18 cellular contexts compared by ENCODE assay signal in genomic region chr1:192529031-192529755, GRCh38. TPM values are rescaled to one million over a fixed set of nuclear protein-coding genes. Genes with fewer than 3 reads are reported as not detected.
DNase-seq lines count a peak whose midpoint lies in the region; ATAC-seq, FAIRE-seq and TF ChIP-seq lines count a peak whose summit lies in the region.
"Had no signal": no experiment of that assay in that cellular context is flagged by ENCODE, and none has a peak within 500 bp of the region (broad histone marks: within the 10 kb centered on the region; RNA-seq: fewer than 3 reads in every experiment).

No MANE protein-coding gene starts in this region.

- 35% methylated on average over 3 of the region's 3 CpGs for WGBS in SK-N-SH (ENCODE audit: low lambda C conversion rate)

- H3K4me1 ChIP-seq in SK-N-SH (ENCODE audit: control insufficient read depth in 1 of 2, insufficient read depth in 2 of 2, low read depth in 1 of 2, low read length in 1 of 2) (peaks cover 0 to 20% of the 10 kb centered on the region in 2 experiments; a peak in 3 of 4 replicates), keratinocyte (ENCODE audit: control insufficient read depth, extremely low read depth, insufficient read depth, low read length) (peaks cover 9% of the 10 kb centered on the region), uterus (no peaks in the 10 kb centered on the region)
- H3K4me1 ChIP-seq: parathyroid adenoma had no signal

- H3K79me2 ChIP-seq in SK-N-SH (ENCODE audit: insufficient read depth): peaks cover 45% of the 10 kb centered on the region
- no peaks in the 10 kb centered on the region for H3K79me2 ChIP-seq in keratinocyte (ENCODE audit: control insufficient read depth, insufficient read depth, low read length)
- H3K79me2 ChIP-seq: parathyroid adenoma had no signal

- no peaks in the 10 kb centered on the region for H3K27me3 ChIP-seq in SK-N-SH (ENCODE audit: insufficient read depth)
- no peaks in the 10 kb centered on the region for H3K27me3 ChIP-seq in keratinocyte (ENCODE audit: control insufficient read depth, extremely low read depth, insufficient read depth, low read length)
- H3K27me3 ChIP-seq in uterus: no peaks in the 10 kb centered on the region

- TF ChIP-seq RAD21 in SK-N-SH (IDR thresholded peaks at IDR 0.05; ENCODE audit: low read length): no peak

- TF ChIP-seq EP300 in SK-N-SH (IDR thresholded peaks at IDR 0.05; ENCODE audit: borderline replicate concordance in 1 of 2, low read depth in 1 of 2, low read length in 1 of 2): peak in 1 of 2 experiments; percentile 61; a peak in 1 of 4 replicates

- dilution Hi-C loops in keratinocyte (cut with MboI; ENCODE audit: extremely low pct_ligation_motif_present, low sequenced_read_pairs): no loop called here

- H4K20me1 ChIP-seq in SK-N-SH (ENCODE audit: insufficient read depth) (no peaks in the 10 kb centered on the region), keratinocyte (ENCODE audit: control insufficient read depth, extremely low read depth, insufficient read depth, low read length) (no peaks in the 10 kb centered on the region)

- peak overlapping the region in 1 of 2 donors; percentile 41 for H3K4me3 Mint-ChIP-seq in activated T-cell treated with anti-CD3 and anti-CD28 coated beads, Interleukin-2, amount 50 U/mL, for 72 hours
- H3K4me3 Mint-ChIP-seq: activated T-cell treated with anti-CD3 and anti-CD28 coated beads, Interleukin-2, amount 50 U/mL, for 24 hours had no signal

- H3K4me3 ChIP-seq in SK-N-SH (ENCODE audit: low read depth in 2 of 2, low read length in 1 of 2): peak overlapping the region; percentile 19 to 56; a peak in 3 of 4 replicates
- H3K4me3 ChIP-seq in keratinocyte (ENCODE audit: control insufficient read depth in 2 of 3, extremely low read depth in 1 of 3, insufficient read depth in 2 of 3, low read depth in 1 of 3, low read length in 3 of 3): no peak overlapping the region
- H3K4me3 ChIP-seq in uterus: no peak overlapping the region
- H3K4me3 ChIP-seq: coronary artery had no signal

- no peak for TF ChIP-seq POLR2A in uterus (IDR thresholded peaks at IDR 0.05)

- H2AFZ ChIP-seq in SK-N-SH (ENCODE audit: low read depth) (peak overlapping the region; percentile 66), keratinocyte (ENCODE audit: control insufficient read depth, low read length) (peak overlapping the region; percentile 15)
- H2AFZ ChIP-seq: parathyroid adenoma had no signal

- H3K27ac ChIP-seq in SK-N-SH (ENCODE audit: low read depth in 2 of 2, low read length in 1 of 2) (peak overlapping the region; percentile 96 to 99), keratinocyte (ENCODE audit: control insufficient read depth, insufficient read depth, low read length) (no peak overlapping the region), uterus (peak overlapping the region; percentile 66 to 70)
- H3K27ac ChIP-seq: parathyroid adenoma, RWPE1 had no signal

- no peak for TF ChIP-seq CTCF in SK-N-SH (IDR thresholded peaks at IDR 0.05)
- no peak for TF ChIP-seq CTCF in keratinocyte (optimal IDR thresholded peaks at IDR 0.05 in 1 of 3, IDR thresholded peaks at IDR 0.05 in 1 of 3, conservative IDR thresholded peaks at IDR 0.05 in 1 of 3; ENCODE audit: extremely low read depth in 1 of 3, insufficient read depth in 2 of 3, low read length in 3 of 3)
- no peak for TF ChIP-seq CTCF in uterus (IDR thresholded peaks at IDR 0.05)

- H3K9me3 ChIP-seq in SK-N-SH: no peaks in the 10 kb centered on the region
- no peaks in the 10 kb centered on the region for H3K9me3 ChIP-seq in keratinocyte (ENCODE audit: control insufficient read depth, low read depth, low read length)
- no peaks in the 10 kb centered on the region for H3K9me3 ChIP-seq in uterus

- POLR2A ChIA-PET in SK-N-SH (lab: Yijun Ruan, JAX): no interaction called here

- peaks cover 0 to 5% of the 10 kb centered on the region in 2 experiments for H3K36me3 ChIP-seq in SK-N-SH (replicated peaks in 1 of 2; ENCODE audit: control insufficient read depth in 1 of 2, insufficient read depth in 2 of 2, low read length in 1 of 2)
- H3K36me3 ChIP-seq in keratinocyte (ENCODE audit: control insufficient read depth in 2 of 2, extremely low read depth in 1 of 2, insufficient read depth in 2 of 2, low read length in 2 of 2): no peaks in the 10 kb centered on the region
- no peaks in the 10 kb centered on the region for H3K36me3 ChIP-seq in uterus

- H3K9me2 ChIP-seq in SK-N-SH: no peaks in the 10 kb centered on the region

- H3K36me3 Mint-ChIP-seq in activated T-cell treated with anti-CD3 and anti-CD28 coated beads, Interleukin-2, amount 50 U/mL, for 72 hours (ENCODE audit: insufficient read depth in 2 of 2): peaks cover 2 to 7% of the 10 kb centered on the region in 2 donors

- FAIRE-seq in keratinocyte (lab: Jason Lieb, UNC): no peak

- DNase-seq in activated T-cell treated with anti-CD3 and anti-CD28 coated beads, Interleukin-2, amount 50 U/mL, for 72 hours: no peak
- DNase-seq in activated T-cell treated with anti-CD3 and anti-CD28 coated beads, Interleukin-2, amount 50 U/mL, for 1 hour: no peak
- DNase-seq in SK-N-SH: no peak
- DNase-seq in keratinocyte (ENCODE audit: low read depth, low spot score): no peak
- no peak for DNase-seq in uterus
- DNase-seq in CD1c-positive myeloid dendritic cell (ENCODE audit: extremely low spot score): no peak
- DNase-seq in NCI-H1930 (lab: John Stamatoyannopoulos, UW): no peak
- DNase-seq: ACHN; activated T-cell treated with anti-CD3 and anti-CD28 coated beads, Interleukin-2, amount 50 U/mL, for 24 hours; GDM1; KBM-7; NCI-H1417 treated with DMSO at 0.1 percent for 48 hours; stimulated activated naive CD8-positive, alpha-beta T cell treated with anti-CD3 and anti-CD28 coated beads, Interleukin-15, amount 100 ng/mL, for 72 hours had no signal

- H3K4me1 Mint-ChIP-seq in activated T-cell treated with anti-CD3 and anti-CD28 coated beads, Interleukin-2, amount 50 U/mL, for 72 hours (ENCODE audit: low read depth): peaks cover 29% of the 10 kb centered on the region

- H3K9ac ChIP-seq in SK-N-SH (peak overlapping the region; percentile 95), keratinocyte (ENCODE audit: control insufficient read depth, extremely low read depth, insufficient read depth, low read length) (no peak overlapping the region)
- H3K9ac ChIP-seq: parathyroid adenoma had no signal

- H3F3A ChIP-seq in SK-N-SH (replicated peaks; ENCODE audit: insufficient read depth): peaks cover 46% of the 10 kb centered on the region

- peak overlapping the region; percentile 16 for H3K27ac Mint-ChIP-seq in activated T-cell treated with anti-CD3 and anti-CD28 coated beads, Interleukin-2, amount 50 U/mL, for 72 hours

- no peak for ATAC-seq in activated T-cell treated with anti-CD3 and anti-CD28 coated beads, Interleukin-2, amount 50 U/mL, for 72 hours (replicated peaks in 1 of 2)
- no peak for ATAC-seq in HG03135 (IDR thresholded peaks at IDR 0.05; ENCODE audit: unreplicated experiment)
- ATAC-seq: esophagus mucosa; stimulated activated naive CD8-positive, alpha-beta T cell treated with anti-CD3 and anti-CD28 coated beads, Interleukin-15, amount 100 ng/mL, for 72 hours had no signal

- no peaks in the 10 kb centered on the region for H3K9me1 ChIP-seq in keratinocyte (ENCODE audit: control insufficient read depth, extremely low read depth, insufficient read depth, low read length)

- CTCF ChIA-PET in SK-N-SH (lab: Yijun Ruan, JAX): no interaction called here

- intact Hi-C loops in uterus (cut with DNase I; ENCODE audit: low total_unique reads): no loop called here

- peak overlapping the region; percentile 74 for H3K4me2 ChIP-seq in SK-N-SH
- no peak overlapping the region for H3K4me2 ChIP-seq in keratinocyte (ENCODE audit: control insufficient read depth, extremely low read depth, insufficient read depth, low read depth, low read length)

- H3K27me3 Mint-ChIP-seq in activated T-cell treated with anti-CD3 and anti-CD28 coated beads, Interleukin-2, amount 50 U/mL, for 72 hours (ENCODE audit: low read depth): peaks cover 8% of the 10 kb centered on the region
- H3K27me3 Mint-ChIP-seq: activated T-cell treated with anti-CD3 and anti-CD28 coated beads, Interleukin-2, amount 50 U/mL, for 24 hours had no signal

- peaks cover 0 to 4% of the 10 kb centered on the region in 2 donors for H3K9me3 Mint-ChIP-seq in activated T-cell treated with anti-CD3 and anti-CD28 coated beads, Interleukin-2, amount 50 U/mL, for 72 hours
- H3K9me3 Mint-ChIP-seq: activated T-cell treated with anti-CD3 and anti-CD28 coated beads, Interleukin-2, amount 50 U/mL, for 24 hours had no signal

TF ChIP-seq in SK-N-SH, 30 proteins besides CTCF, POLR2A, EP300 and RAD21 (continues in another document):
- 0 out of 2 replicates have a peak, but pooled peaks have one; percentile 11 for TF ChIP-seq PBX3 (IDR thresholded peaks at IDR 0.05)
- TF ChIP-seq USF1 (IDR thresholded peaks at IDR 0.05; ENCODE audit: borderline replicate concordance, low read depth): no peak

RNA-seq across cellular contexts. Expression of gene RGS1, which starts 46.4 kb away (rescaled TPM):
- 10 to 100 TPM; 25.8 to 30.7 TPM for total RNA-seq in activated T-cell treated with anti-CD3 and anti-CD28 coated beads, Interleukin-2, amount 50 U/mL, for 72 hours
- polyA plus RNA-seq in SK-N-SH (2012; rRNA removed) (0.05 and 0.12 TPM in 2 replicates), keratinocyte (0.05 to 0.19 TPM in 2 of 3 replicates, not detected in the other)
- 0.07 and 0.18 TPM in 2 replicates for polyA plus RNA-seq in SK-N-SH (2012; cell fraction: cytosol; rRNA removed)
- polyA plus RNA-seq in SK-N-SH (2012; cell fraction: nucleus; rRNA removed): 0.11 and 0.24 TPM in 2 replicates
- not detected for polyA plus RNA-seq in keratinocyte (2011; ENCODE audit: low read depth)
- not detected in 2 replicates for polyA plus RNA-seq in keratinocyte (2011; cell fraction: cytosol; rRNA removed)
- polyA plus RNA-seq in keratinocyte (2011; cell fraction: nucleus; rRNA removed): not detected in 2 replicates
- polyA plus RNA-seq in keratinocyte (2012; ENCODE audit: low replicate concordance): not detected in 2 replicates
- polyA minus RNA-seq in keratinocyte: not detected in 3 replicates
- not detected for polyA minus RNA-seq in keratinocyte (2011; cell fraction: cytosol; rRNA and poly(A)+ RNA removed)
- 0.39 TPM in 1 of 2 replicates, not detected in the other for polyA minus RNA-seq in keratinocyte (2011; cell fraction: nucleus; rRNA and poly(A)+ RNA removed)
- total RNA-seq in uterus: 10 to 100 TPM; 10.7 to 31.5 (median 23.7) TPM

Comparison
In these comparisons a context has a peak if more than half of its experiments do, and no peak if none do; other contexts are left out.
1. H3K4me3 ChIP-seq: peak in SK-N-SH (2 of 2); none in keratinocyte (0 of 3) and uterus (0 of 2).